ENCODE assay signal across 1 cellular context in the genomic region with DNA sequence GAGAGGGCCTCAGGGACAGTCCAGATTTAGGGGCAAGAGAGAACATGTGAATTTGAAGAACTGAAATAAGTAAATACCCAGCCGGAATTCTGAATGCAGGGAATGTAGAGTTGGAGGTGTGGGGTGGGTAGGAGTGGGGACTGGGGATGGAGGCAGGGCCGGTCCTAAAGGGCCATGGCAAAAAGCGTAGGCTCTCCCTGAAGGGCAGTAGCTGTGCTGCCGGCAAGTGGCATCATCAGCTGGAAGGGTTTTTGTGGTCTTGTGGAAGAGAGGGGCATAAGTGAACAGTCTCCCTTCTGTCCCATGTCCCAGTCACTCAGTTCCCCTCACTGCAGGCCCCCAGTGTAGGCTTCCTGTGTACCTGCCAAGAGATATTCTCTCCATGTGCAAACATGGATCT.
TF ChIP-seq lines count a peak whose summit lies in the region.

No MANE protein-coding gene starts in this region.

TF ChIP-seq in HepG2, 621 proteins besides CTCF, POLR2A, EP300 and RAD21 (continued from another document):
- TF ChIP-seq, protein P1, sequence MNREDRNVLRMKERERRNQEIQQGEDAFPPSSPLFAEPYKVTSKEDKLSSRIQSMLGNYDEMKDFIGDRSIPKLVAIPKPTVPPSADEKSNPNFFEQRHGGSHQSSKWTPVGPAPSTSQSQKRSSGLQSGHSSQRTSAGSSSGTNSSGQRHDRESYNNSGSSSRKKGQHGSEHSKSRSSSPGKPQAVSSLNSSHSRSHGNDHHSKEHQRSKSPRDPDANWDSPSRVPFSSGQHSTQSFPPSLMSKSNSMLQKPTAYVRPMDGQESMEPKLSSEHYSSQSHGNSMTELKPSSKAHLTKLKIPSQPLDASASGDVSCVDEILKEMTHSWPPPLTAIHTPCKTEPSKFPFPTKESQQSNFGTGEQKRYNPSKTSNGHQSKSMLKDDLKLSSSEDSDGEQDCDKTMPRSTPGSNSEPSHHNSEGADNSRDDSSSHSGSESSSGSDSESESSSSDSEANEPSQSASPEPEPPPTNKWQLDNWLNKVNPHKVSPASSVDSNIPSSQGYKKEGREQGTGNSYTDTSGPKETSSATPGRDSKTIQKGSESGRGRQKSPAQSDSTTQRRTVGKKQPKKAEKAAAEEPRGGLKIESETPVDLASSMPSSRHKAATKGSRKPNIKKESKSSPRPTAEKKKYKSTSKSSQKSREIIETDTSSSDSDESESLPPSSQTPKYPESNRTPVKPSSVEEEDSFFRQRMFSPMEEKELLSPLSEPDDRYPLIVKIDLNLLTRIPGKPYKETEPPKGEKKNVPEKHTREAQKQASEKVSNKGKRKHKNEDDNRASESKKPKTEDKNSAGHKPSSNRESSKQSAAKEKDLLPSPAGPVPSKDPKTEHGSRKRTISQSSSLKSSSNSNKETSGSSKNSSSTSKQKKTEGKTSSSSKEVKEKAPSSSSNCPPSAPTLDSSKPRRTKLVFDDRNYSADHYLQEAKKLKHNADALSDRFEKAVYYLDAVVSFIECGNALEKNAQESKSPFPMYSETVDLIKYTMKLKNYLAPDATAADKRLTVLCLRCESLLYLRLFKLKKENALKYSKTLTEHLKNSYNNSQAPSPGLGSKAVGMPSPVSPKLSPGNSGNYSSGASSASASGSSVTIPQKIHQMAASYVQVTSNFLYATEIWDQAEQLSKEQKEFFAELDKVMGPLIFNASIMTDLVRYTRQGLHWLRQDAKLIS (CRISPR knock-in tag; IDR thresholded peaks at IDR 0.05), result no peak
- TF ChIP-seq STAT5B (CRISPR knock-in tag; IDR thresholded peaks at IDR 0.05), result no peak
- TF ChIP-seq POLR2AphosphoS5 (IDR thresholded peaks at IDR 0.05; ENCODE audit: low read depth, low read length), result no peak
- no peak for TF ChIP-seq ZSCAN9 (CRISPR knock-in tag; IDR thresholded peaks at IDR 0.05; ENCODE audit: borderline replicate concordance)
- TF ChIP-seq ZFP82 (CRISPR knock-in tag; IDR thresholded peaks at IDR 0.05; ENCODE audit: borderline replicate concordance), result no peak
- no peak for TF ChIP-seq ZNF143 (CRISPR knock-in tag; IDR thresholded peaks at IDR 0.05)
- TF ChIP-seq ELF1 (CRISPR knock-in tag; IDR thresholded peaks at IDR 0.05), result no peak
- no peak for TF ChIP-seq FOXM1 (CRISPR knock-in tag; IDR thresholded peaks at IDR 0.05)
TF ChIP-seq in HepG2: peak in this region for 0.
